Comparison of ENCODE assay signal across 1 cellular context in genomic region chr22:45263790-45264269, GRCh38.
TF ChIP-seq lines count a peak whose summit lies in the region.

No MANE protein-coding gene starts in this region.

TF ChIP-seq in HepG2, 621 proteins besides CTCF, POLR2A, EP300 and RAD21 (continued from another document and continues in another):
- no peak; the same call in 1 of the 2 replicates for TF ChIP-seq NCOA2 (CRISPR knock-in tag; IDR thresholded peaks at IDR 0.05)
- TF ChIP-seq ZBTB20 (CRISPR knock-in tag; IDR thresholded peaks at IDR 0.05; ENCODE audit: borderline replicate concordance, low read depth), result peak; percentile 77; the same call in 1 of the 2 replicates
- TF ChIP-seq ZKSCAN8 (CRISPR knock-in tag; IDR thresholded peaks at IDR 0.05; ENCODE audit: borderline replicate concordance), result peak; percentile 82
- TF ChIP-seq ZNF430 (CRISPR knock-in tag; IDR thresholded peaks at IDR 0.05), result peak; percentile 82
- TF ChIP-seq CEBPG (CRISPR knock-in tag; IDR thresholded peaks at IDR 0.05), result peak; percentile 62; the same call in 1 of the 2 replicates
- peak; percentile 85 for TF ChIP-seq ZNF605 (CRISPR knock-in tag; IDR thresholded peaks at IDR 0.05)
- TF ChIP-seq JARID2 (CRISPR knock-in tag; IDR thresholded peaks at IDR 0.05; ENCODE audit: insufficient replicate concordance), result no peak
- TF ChIP-seq, protein P1, sequence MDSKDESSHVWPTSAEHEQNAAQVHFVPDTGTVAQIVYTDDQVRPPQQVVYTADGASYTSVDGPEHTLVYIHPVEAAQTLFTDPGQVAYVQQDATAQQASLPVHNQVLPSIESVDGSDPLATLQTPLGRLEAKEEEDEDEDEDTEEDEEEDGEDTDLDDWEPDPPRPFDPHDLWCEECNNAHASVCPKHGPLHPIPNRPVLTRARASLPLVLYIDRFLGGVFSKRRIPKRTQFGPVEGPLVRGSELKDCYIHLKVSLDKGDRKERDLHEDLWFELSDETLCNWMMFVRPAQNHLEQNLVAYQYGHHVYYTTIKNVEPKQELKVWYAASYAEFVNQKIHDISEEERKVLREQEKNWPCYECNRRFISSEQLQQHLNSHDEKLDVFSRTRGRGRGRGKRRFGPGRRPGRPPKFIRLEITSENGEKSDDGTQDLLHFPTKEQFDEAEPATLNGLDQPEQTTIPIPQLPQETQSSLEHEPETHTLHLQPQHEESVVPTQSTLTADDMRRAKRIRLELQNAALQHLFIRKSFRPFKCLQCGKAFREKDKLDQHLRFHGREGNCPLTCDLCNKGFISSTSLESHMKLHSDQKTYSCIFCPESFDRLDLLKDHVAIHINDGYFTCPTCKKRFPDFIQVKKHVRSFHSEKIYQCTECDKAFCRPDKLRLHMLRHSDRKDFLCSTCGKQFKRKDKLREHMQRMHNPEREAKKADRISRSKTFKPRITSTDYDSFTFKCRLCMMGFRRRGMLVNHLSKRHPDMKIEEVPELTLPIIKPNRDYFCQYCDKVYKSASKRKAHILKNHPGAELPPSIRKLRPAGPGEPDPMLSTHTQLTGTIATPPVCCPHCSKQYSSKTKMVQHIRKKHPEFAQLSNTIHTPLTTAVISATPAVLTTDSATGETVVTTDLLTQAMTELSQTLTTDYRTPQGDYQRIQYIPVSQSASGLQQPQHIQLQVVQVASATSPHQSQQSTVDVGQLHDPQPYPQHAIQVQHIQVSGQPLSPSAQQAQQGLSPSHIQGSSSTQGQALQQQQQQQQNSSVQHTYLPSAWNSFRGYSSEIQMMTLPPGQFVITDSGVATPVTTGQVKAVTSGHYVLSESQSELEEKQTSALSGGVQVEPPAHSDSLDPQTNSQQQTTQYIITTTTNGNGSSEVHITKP (CRISPR knock-in tag; IDR thresholded peaks at IDR 0.05; ENCODE audit: low read depth), result no peak
- 0 out of 2 replicates have a peak, but pooled peaks have one; percentile 61 for TF ChIP-seq ZFP90 (CRISPR knock-in tag; IDR thresholded peaks at IDR 0.05; ENCODE audit: borderline replicate concordance)
- TF ChIP-seq PPARG (CRISPR knock-in tag; conservative IDR thresholded peaks at IDR 0.05), result 0 out of 2 replicates have a peak, but pooled peaks have one; percentile 12
- 0 out of 2 replicates have a peak, but pooled peaks have one; percentile 71 for TF ChIP-seq KLF11 (CRISPR knock-in tag; IDR thresholded peaks at IDR 0.05)
- TF ChIP-seq SOX13 (IDR thresholded peaks at IDR 0.05), result no peak
- TF ChIP-seq SOX13 (CRISPR knock-in tag; conservative IDR thresholded peaks at IDR 0.05 in 1 of 2, IDR thresholded peaks at IDR 0.05 in 1 of 2), result peak in 1 of 2 experiments; percentile 44; a peak in 1 of 4 replicates
- peak; percentile 44; the same call in 1 of the 2 replicates for TF ChIP-seq IRF9 (CRISPR knock-in tag; IDR thresholded peaks at IDR 0.05; ENCODE audit: borderline replicate concordance)
- TF ChIP-seq, protein P2, sequence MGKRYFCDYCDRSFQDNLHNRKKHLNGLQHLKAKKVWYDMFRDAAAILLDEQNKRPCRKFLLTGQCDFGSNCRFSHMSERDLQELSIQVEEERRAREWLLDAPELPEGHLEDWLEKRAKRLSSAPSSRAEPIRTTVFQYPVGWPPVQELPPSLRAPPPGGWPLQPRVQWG (CRISPR knock-in tag; IDR thresholded peaks at IDR 0.05; ENCODE audit: borderline replicate concordance, low read depth), result no peak
- TF ChIP-seq, protein P3, sequence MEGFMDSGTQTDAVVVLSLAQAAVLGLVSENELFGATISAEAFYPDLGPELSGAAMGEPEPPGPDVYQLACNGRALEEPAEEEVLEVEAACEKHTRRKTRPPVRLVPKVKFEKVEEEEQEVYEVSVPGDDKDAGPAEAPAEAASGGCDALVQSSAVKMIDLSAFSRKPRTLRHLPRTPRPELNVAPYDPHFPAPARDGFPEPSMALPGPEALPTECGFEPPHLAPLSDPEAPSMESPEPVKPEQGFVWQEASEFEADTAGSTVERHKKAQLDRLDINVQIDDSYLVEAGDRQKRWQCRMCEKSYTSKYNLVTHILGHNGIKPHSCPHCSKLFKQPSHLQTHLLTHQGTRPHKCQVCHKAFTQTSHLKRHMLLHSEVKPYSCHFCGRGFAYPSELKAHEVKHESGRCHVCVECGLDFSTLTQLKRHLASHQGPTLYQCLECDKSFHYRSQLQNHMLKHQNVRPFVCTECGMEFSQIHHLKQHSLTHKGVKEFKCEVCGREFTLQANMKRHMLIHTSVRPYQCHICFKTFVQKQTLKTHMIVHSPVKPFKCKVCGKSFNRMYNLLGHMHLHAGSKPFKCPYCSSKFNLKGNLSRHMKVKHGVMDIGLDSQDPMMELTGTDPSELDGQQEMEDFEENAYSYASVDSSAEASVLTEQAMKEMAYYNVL (CRISPR knock-in tag; IDR thresholded peaks at IDR 0.05; ENCODE audit: borderline replicate concordance), result no peak
- TF ChIP-seq ZFP62 (CRISPR knock-in tag; IDR thresholded peaks at IDR 0.05), result no peak
- peak; percentile 40; the same call in 1 of the 2 replicates for TF ChIP-seq ZNF609 (CRISPR knock-in tag; IDR thresholded peaks at IDR 0.05; ENCODE audit: borderline replicate concordance)
- TF ChIP-seq CREB3 (CRISPR knock-in tag; IDR thresholded peaks at IDR 0.05), result no peak
- no peak for TF ChIP-seq ZNF362 (CRISPR knock-in tag; IDR thresholded peaks at IDR 0.05; ENCODE audit: borderline replicate concordance)
- TF ChIP-seq SRF (IDR thresholded peaks at IDR 0.05; ENCODE audit: low read depth, low read length), result no peak
- TF ChIP-seq, protein P4, sequence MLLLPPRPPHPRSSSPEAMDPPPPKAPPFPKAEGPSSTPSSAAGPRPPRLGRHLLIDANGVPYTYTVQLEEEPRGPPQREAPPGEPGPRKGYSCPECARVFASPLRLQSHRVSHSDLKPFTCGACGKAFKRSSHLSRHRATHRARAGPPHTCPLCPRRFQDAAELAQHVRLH (CRISPR knock-in tag; IDR thresholded peaks at IDR 0.05; ENCODE audit: borderline replicate concordance, low read depth), result peak; percentile 92; the same call in 1 of the 2 replicates
- TF ChIP-seq, protein P5, sequence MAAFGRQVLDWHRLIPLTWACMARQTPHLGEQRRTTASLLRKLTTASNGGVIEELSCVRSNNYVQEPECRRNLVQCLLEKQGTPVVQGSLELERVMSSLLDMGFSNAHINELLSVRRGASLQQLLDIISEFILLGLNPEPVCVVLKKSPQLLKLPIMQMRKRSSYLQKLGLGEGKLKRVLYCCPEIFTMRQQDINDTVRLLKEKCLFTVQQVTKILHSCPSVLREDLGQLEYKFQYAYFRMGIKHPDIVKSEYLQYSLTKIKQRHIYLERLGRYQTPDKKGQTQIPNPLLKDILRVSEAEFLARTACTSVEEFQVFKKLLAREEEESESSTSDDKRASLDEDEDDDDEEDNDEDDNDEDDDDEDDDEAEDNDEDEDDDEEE (CRISPR knock-in tag; IDR thresholded peaks at IDR 0.05), result no peak
- TF ChIP-seq ZNF614 (CRISPR knock-in tag; IDR thresholded peaks at IDR 0.05; ENCODE audit: borderline replicate concordance), result peak; percentile 86; the same call in 1 of the 2 replicates
- no peak for TF ChIP-seq ZBTB3 (CRISPR knock-in tag; IDR thresholded peaks at IDR 0.05; ENCODE audit: borderline replicate concordance, low read depth)
- TF ChIP-seq BORCS8-MEF2B (CRISPR knock-in tag; IDR thresholded peaks at IDR 0.05), result no peak
- no peak for TF ChIP-seq PLRG1 (conservative IDR thresholded peaks at IDR 0.05)
- no peak for TF ChIP-seq MLLT10 (CRISPR knock-in tag; IDR thresholded peaks at IDR 0.05)
- no peak for TF ChIP-seq KLF13 (CRISPR knock-in tag; IDR thresholded peaks at IDR 0.05)
- TF ChIP-seq CBX5 (CRISPR knock-in tag; IDR thresholded peaks at IDR 0.05; ENCODE audit: borderline replicate concordance), result 0 out of 2 replicates have a peak, but pooled peaks have one; percentile 24
- TF ChIP-seq HNF1B (CRISPR knock-in tag; IDR thresholded peaks at IDR 0.05), result peak; percentile 74
- TF ChIP-seq DNMT3B (CRISPR knock-in tag; conservative IDR thresholded peaks at IDR 0.05), result no peak
- peak in 1 of 2 experiments; percentile 86; a peak in 1 of 4 replicates for TF ChIP-seq KLF16 (CRISPR knock-in tag; IDR thresholded peaks at IDR 0.05)
- TF ChIP-seq SSRP1 (CRISPR knock-in tag; IDR thresholded peaks at IDR 0.05), result no peak
- TF ChIP-seq KMT2B (CRISPR knock-in tag; IDR thresholded peaks at IDR 0.05), result peak; percentile 57; the same call in 1 of the 2 replicates
- TF ChIP-seq, protein P6, sequence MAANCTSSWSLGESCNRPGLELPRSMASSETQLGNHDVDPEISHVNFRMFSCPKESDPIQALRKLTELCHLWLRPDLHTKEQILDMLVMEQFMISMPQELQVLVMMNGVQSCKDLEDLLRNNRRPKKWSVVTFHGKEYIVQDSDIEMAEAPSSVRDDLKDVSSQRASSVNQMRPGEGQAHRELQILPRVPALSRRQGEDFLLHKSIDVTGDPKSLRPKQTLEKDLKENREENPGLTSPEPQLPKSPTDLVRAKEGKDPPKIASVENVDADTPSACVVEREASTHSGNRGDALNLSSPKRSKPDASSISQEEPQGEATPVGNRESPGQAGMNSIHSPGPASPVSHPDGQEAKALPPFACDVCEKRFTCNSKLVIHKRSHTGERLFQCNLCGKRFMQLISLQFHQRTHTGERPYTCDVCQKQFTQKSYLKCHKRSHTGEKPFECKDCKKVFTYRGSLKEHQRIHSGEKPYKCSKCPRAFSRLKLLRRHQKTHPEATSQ (CRISPR knock-in tag; IDR thresholded peaks at IDR 0.05; ENCODE audit: borderline replicate concordance), result no peak
- no peak; the same call in 1 of the 2 replicates for TF ChIP-seq ZNF550 (CRISPR knock-in tag; IDR thresholded peaks at IDR 0.05; ENCODE audit: borderline replicate concordance)
- TF ChIP-seq, protein P7, sequence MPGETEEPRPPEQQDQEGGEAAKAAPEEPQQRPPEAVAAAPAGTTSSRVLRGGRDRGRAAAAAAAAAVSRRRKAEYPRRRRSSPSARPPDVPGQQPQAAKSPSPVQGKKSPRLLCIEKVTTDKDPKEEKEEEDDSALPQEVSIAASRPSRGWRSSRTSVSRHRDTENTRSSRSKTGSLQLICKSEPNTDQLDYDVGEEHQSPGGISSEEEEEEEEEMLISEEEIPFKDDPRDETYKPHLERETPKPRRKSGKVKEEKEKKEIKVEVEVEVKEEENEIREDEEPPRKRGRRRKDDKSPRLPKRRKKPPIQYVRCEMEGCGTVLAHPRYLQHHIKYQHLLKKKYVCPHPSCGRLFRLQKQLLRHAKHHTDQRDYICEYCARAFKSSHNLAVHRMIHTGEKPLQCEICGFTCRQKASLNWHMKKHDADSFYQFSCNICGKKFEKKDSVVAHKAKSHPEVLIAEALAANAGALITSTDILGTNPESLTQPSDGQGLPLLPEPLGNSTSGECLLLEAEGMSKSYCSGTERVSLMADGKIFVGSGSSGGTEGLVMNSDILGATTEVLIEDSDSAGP (CRISPR knock-in tag; IDR thresholded peaks at IDR 0.05; ENCODE audit: borderline replicate concordance), result peak; percentile 84
